Comparison of ENCODE assay signal across 1 cellular context in the genomic region with DNA sequence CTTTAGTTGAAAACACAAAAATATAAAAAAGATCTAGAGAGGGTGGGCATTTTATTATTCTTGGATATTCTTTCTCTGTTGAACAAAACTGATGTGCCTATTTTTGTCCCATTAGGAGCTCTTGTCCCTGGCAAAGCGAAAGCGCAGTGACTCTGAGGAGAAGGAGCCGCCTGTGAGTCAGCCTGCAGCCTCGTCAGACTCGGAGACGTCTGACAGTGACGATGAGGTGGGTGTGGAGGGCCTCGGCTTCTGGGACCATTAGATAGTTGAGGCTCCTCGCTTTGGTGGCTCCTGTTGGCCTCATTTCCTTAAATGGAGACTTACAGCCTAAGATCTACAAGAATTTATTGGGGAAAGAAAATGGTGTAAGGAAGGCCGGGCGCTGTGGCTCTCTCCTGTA.
TF ChIP-seq lines count a peak whose summit lies in the region.

No MANE protein-coding gene starts in this region.

TF ChIP-seq in SK-N-SH, 30 proteins besides CTCF, POLR2A, EP300 and RAD21 (continued from another document):
- TF ChIP-seq, protein P1, sequence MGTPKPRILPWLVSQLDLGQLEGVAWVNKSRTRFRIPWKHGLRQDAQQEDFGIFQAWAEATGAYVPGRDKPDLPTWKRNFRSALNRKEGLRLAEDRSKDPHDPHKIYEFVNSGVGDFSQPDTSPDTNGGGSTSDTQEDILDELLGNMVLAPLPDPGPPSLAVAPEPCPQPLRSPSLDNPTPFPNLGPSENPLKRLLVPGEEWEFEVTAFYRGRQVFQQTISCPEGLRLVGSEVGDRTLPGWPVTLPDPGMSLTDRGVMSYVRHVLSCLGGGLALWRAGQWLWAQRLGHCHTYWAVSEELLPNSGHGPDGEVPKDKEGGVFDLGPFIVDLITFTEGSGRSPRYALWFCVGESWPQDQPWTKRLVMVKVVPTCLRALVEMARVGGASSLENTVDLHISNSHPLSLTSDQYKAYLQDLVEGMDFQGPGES (IDR thresholded peaks at IDR 0.05; ENCODE audit: low read depth, low read length): no peak
- TF ChIP-seq PBX3 (IDR thresholded peaks at IDR 0.05): no peak
- no peak for TF ChIP-seq GATA2 (CRISPR knock-in tag; IDR thresholded peaks at IDR 0.05)
- no peak for TF ChIP-seq ZBTB33 (IDR thresholded peaks at IDR 0.05; ENCODE audit: borderline replicate concordance, low read depth)
- no peak for TF ChIP-seq FOXJ3 (CRISPR knock-in tag; IDR thresholded peaks at IDR 0.05)
- TF ChIP-seq EZH2phosphoT487 (IDR thresholded peaks at IDR 0.05; ENCODE audit: borderline replicate concordance, low read depth): no peak
- no peak for TF ChIP-seq RFX5 (IDR thresholded peaks at IDR 0.05; ENCODE audit: low read length)
- TF ChIP-seq NRF1 (IDR thresholded peaks at IDR 0.05; ENCODE audit: low read depth, low read length): no peak
- TF ChIP-seq YY1 (IDR thresholded peaks at IDR 0.05; ENCODE audit: low read depth): no peak
